In the genomic region with DNA sequence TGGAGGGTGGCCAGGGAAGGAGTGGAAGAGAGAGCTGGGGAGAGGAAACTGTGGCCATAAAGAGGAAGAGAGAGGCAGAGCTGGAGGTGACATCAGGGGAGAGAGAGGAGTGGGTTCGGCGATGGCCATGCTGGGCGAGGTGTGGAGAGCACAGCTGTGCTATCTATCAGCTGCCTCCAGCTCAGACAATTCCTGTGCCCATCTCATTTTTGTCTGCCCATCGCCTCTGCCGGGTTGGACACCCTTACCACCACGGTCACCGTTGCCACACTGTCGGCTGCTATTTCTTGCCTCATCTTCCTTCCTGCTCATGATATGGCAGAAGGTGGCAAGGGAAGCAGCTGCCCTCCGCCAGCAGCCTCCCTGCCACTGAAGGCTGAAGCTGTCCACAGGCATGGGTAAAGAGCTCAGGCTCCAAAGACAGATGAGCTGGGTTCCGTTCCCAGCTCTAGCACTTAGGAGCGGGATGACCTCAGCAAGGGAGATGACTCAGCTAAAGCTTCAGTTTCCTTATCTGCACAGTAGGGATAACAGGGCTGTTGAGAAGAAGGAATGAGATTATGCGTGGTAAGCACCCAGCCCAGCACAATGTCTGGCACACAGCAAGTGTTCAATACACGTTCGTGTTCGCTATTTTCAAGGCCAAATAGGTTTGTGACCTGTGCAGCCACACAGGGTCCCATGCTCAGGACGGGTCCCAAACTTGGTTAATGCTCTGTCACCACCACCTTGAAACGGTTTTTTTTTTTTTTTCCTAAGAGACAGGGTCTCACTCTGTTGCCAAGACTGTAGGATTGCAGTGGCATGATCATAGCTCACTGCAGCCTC, we compare ENCODE assay signal across 8 cellular contexts. TPM values are rescaled to one million over a fixed set of nuclear protein-coding genes. Genes with fewer than 3 reads are reported as not detected.
DNase-seq lines count a peak whose midpoint lies in the region; ATAC-seq and TF ChIP-seq lines count a peak whose summit lies in the region.

No MANE protein-coding gene starts in this region.

- H3K4me3 Mint-ChIP-seq in CD4-positive, alpha-beta T cell, result peak overlapping the region; percentile 84
- peak overlapping the region; percentile 72 for H3K4me3 Mint-ChIP-seq in activated naive CD8-positive, alpha-beta T cell treated with anti-CD3 and anti-CD28 coated beads, Interleukin-2, amount 10 ng/mL, durations not matched to agents 7 days and 5 days
- peak overlapping the region; percentile 37 for H3K4me3 Mint-ChIP-seq in memory B cell

- H3F3A ChIP-seq in Loucy (ENCODE audit: low read depth), result no peaks in the 10 kb centered on the region

- H3K27ac ChIP-seq in CD4-positive, alpha-beta T cell (ENCODE audit: low read depth, low read length), result peak overlapping the region; percentile 36

- H3K4me1 ChIP-seq in Loucy (ENCODE audit: insufficient read depth, low read length, poor library complexity, severe bottlenecking), result peaks cover 61% of the 10 kb centered on the region

- H3K27ac Mint-ChIP-seq in CD4-positive, alpha-beta T cell, result peak overlapping the region; percentile 94
- peak overlapping the region; percentile 95 for H3K27ac Mint-ChIP-seq in activated naive CD8-positive, alpha-beta T cell treated with anti-CD3 and anti-CD28 coated beads, Interleukin-2, amount 10 ng/mL, durations not matched to agents 7 days and 5 days
- H3K27ac Mint-ChIP-seq in memory B cell, result peak overlapping the region; percentile 92

- intact Hi-C loops in CD4-positive, alpha-beta T cell (cut with DNase I, micrococcal nuclease), result loop anchor here in 1 of 2 experiments (5.0 kb wide), 1 partner anchor 51 kb away; no protein-coding TSS in a partner anchor

- peaks cover 21% of the 10 kb centered on the region; the same call in 1 of the 2 replicates for H3K79me2 ChIP-seq in Loucy (ENCODE audit: insufficient read depth, low read length)

- CTCF ChIA-PET in CD4-positive, alpha-beta T cell (lab: Charles Lee), result interaction anchor here (0.8 to 1.7 kb wide), 6 partner anchors 11 to 241 kb away, joined by 3 to 6 read pairs (median 3); partner anchors contain the start of genes BYSL, MED20 and TOMM6

- H3K9me3 ChIP-seq in CD4-positive, alpha-beta T cell (ENCODE audit: control insufficient read depth, low read length), result no peaks in the 10 kb centered on the region
- no peaks in the 10 kb centered on the region for H3K9me3 ChIP-seq in Loucy (ENCODE audit: insufficient read depth, low read depth, low read length)

- no peaks in the 10 kb centered on the region for H3K36me3 ChIP-seq in Loucy (ENCODE audit: insufficient read depth, low read length)

- H3K4me1 Mint-ChIP-seq in CD4-positive, alpha-beta T cell (ENCODE audit: low read depth), result peaks cover 90% of the 10 kb centered on the region
- H3K4me1 Mint-ChIP-seq in activated naive CD8-positive, alpha-beta T cell treated with anti-CD3 and anti-CD28 coated beads, Interleukin-2, amount 10 ng/mL, durations not matched to agents 7 days and 5 days, result peaks cover 71% of the 10 kb centered on the region
- peaks cover 56% of the 10 kb centered on the region for H3K4me1 Mint-ChIP-seq in memory B cell

- no peak overlapping the region for H3K4me3 ChIP-seq in Loucy (ENCODE audit: low read length, poor library complexity, severe bottlenecking)

- DNase-seq in CD4-positive, alpha-beta T cell, result no peak
- DNase-seq in activated naive CD8-positive, alpha-beta T cell treated with anti-CD3 and anti-CD28 coated beads, Interleukin-2, amount 10 ng/mL, durations not matched to agents 7 days and 5 days, result no peak
- DNase-seq in memory B cell (ENCODE audit: low spot score in 2 of 2) (no peak), NCI-H146 (lab: John Stamatoyannopoulos, UW) (no peak), NCI-H345 treated with DMSO at 0.1 percent for 48 hours (lab: John Stamatoyannopoulos, UW; ENCODE audit: unreplicated experiment) (no peak), NCI-H2081 treated with DMSO at 0.1 percent for 48 hours (lab: John Stamatoyannopoulos, UW) (no peak)

- no peak for TF ChIP-seq CTCF in CD4-positive, alpha-beta T cell (IDR thresholded peaks at IDR 0.05)
- TF ChIP-seq CTCF in Loucy (conservative IDR thresholded peaks at IDR 0.05; ENCODE audit: low read length), result no peak

- H3K27me3 ChIP-seq in CD4-positive, alpha-beta T cell (ENCODE audit: control insufficient read depth, insufficient read depth, low read length), result no peaks in the 10 kb centered on the region
- H3K27me3 ChIP-seq in Loucy (ENCODE audit: insufficient read depth, low read length, poor library complexity, severe bottlenecking), result no peaks in the 10 kb centered on the region

- H3K27me3 Mint-ChIP-seq in CD4-positive, alpha-beta T cell, result no peaks in the 10 kb centered on the region
- H3K27me3 Mint-ChIP-seq in activated naive CD8-positive, alpha-beta T cell treated with anti-CD3 and anti-CD28 coated beads, Interleukin-2, amount 10 ng/mL, durations not matched to agents 7 days and 5 days, result no peaks in the 10 kb centered on the region
- no peaks in the 10 kb centered on the region for H3K27me3 Mint-ChIP-seq in memory B cell

- peak overlapping the region; percentile 11 for H3K9ac ChIP-seq in Loucy (ENCODE audit: low read depth, low read length, poor library complexity, severe bottlenecking)

- no peaks in the 10 kb centered on the region for H4K20me1 ChIP-seq in Loucy (ENCODE audit: insufficient read depth, low read length, poor library complexity, severe bottlenecking)

- H3K36me3 Mint-ChIP-seq in CD4-positive, alpha-beta T cell (ENCODE audit: low read depth), result peaks cover 92% of the 10 kb centered on the region
- peaks cover 36% of the 10 kb centered on the region for H3K36me3 Mint-ChIP-seq in activated naive CD8-positive, alpha-beta T cell treated with anti-CD3 and anti-CD28 coated beads, Interleukin-2, amount 10 ng/mL, durations not matched to agents 7 days and 5 days
- peaks cover 22% of the 10 kb centered on the region for H3K36me3 Mint-ChIP-seq in memory B cell

- POLR2A ChIA-PET in CD4-positive, alpha-beta T cell (lab: Charles Lee), result interaction anchor here (0.6 to 7.7 kb wide), 9 partner anchors 12 to 491 kb away, joined by 3 to 43 read pairs (median 4); partner anchors contain the start of genes BYSL, MED20 and TAF8
- POLR2A ChIA-PET in activated naive CD8-positive, alpha-beta T cell treated with anti-CD3 and anti-CD28 coated beads, Interleukin-2, amount 10 ng/mL, durations not matched to agents 7 days and 5 days (lab: Charles Lee), result interaction anchor here (0.7 to 3.3 kb wide), 10 partner anchors 11 to 93 kb away, joined by 3 to 26 read pairs (median 8); no protein-coding TSS in a partner anchor

- H3K9me3 Mint-ChIP-seq in CD4-positive, alpha-beta T cell, result no peaks in the 10 kb centered on the region
- H3K9me3 Mint-ChIP-seq in activated naive CD8-positive, alpha-beta T cell treated with anti-CD3 and anti-CD28 coated beads, Interleukin-2, amount 10 ng/mL, durations not matched to agents 7 days and 5 days, result no peaks in the 10 kb centered on the region
- no peaks in the 10 kb centered on the region for H3K9me3 Mint-ChIP-seq in memory B cell

- peak; percentile 16 for ATAC-seq in CD4-positive, alpha-beta T cell (ENCODE audit: poor library complexity)
- ATAC-seq in activated naive CD8-positive, alpha-beta T cell treated with anti-CD3 and anti-CD28 coated beads, Interleukin-2, amount 10 ng/mL, durations not matched to agents 7 days and 5 days (ENCODE audit: low read depth), result peak; percentile 17
- ATAC-seq in memory B cell (ENCODE audit: low read depth), result no peak
- no peak for ATAC-seq in GM21737 (IDR thresholded peaks at IDR 0.05; ENCODE audit: unreplicated experiment)

- H3K9me2 ChIP-seq in Loucy (replicated peaks; ENCODE audit: low read depth, low read length), result no peaks in the 10 kb centered on the region

- peak overlapping the region; percentile 4 for H3K4me2 ChIP-seq in Loucy (ENCODE audit: low read depth, low read length, poor library complexity, severe bottlenecking)

- H2AFZ ChIP-seq in Loucy (ENCODE audit: low read length), result no peak overlapping the region

RNA-seq across cellular contexts. Expression of gene TAF8, which starts 21.9 kb away (rescaled TPM):
- total RNA-seq in CD4-positive, alpha-beta T cell, result 10 to 100 TPM; 30.1 to 34.7 TPM
- 10 to 100 TPM; 46.2 to 50.4 TPM for total RNA-seq in activated naive CD8-positive, alpha-beta T cell treated with anti-CD3 and anti-CD28 coated beads, Interleukin-2, amount 10 ng/mL, durations not matched to agents 7 days and 5 days

Comparison
In these comparisons a context has a peak if more than half of its experiments do, and no peak if none do; other contexts are left out.
1. ATAC-seq: peak in CD4-positive, alpha-beta T cell (single experiment) and activated naive CD8-positive, alpha-beta T cell treated with anti-CD3 and anti-CD28 coated beads, Interleukin-2, amount 10 ng/mL, durations not matched to agents 7 days and 5 days (single experiment); none in memory B cell (single experiment) and GM21737 (single experiment).
2. Peak in every context shown above with its lines, with median percentiles within 50 percentile points of each other: H3K27ac Mint-ChIP-seq and H3K4me3 Mint-ChIP-seq.